In genomic region chr22:37306494-37306829, GRCh38 we compare ENCODE assay signal across 10 cellular contexts. TPM values are rescaled to one million over a fixed set of nuclear protein-coding genes. Genes with fewer than 3 reads are reported as not detected.
DNase-seq lines count a peak whose midpoint lies in the region; ATAC-seq, FAIRE-seq and TF ChIP-seq lines count a peak whose summit lies in the region.
"Had no signal": no experiment of that assay in that cellular context is flagged by ENCODE, and none has a peak within 500 bp of the region (broad histone marks: within the 10 kb centered on the region; RNA-seq: fewer than 3 reads in every experiment).

No MANE protein-coding gene starts in this region.

- no peak for TF ChIP-seq CTCF in heart right ventricle (IDR thresholded peaks at IDR 0.05)
- TF ChIP-seq CTCF in HepG2 (CRISPR knock-in tag; IDR thresholded peaks at IDR 0.05) = no peak
- no peak for TF ChIP-seq CTCF in tibial artery (IDR thresholded peaks at IDR 0.05)

- no peak overlapping the region for H3K9ac ChIP-seq in HepG2 (ENCODE audit: insufficient read depth, low read depth, low read length)

- no peak for DNase-seq in heart right ventricle
- DNase-seq in Right ventricle myocardium superior = no peak
- DNase-seq in activated T-helper 2 cell treated with anti-CD3 and anti-CD28 coated beads, Interferon-gamma antibody, Interleukin-2, Interleukin-4, amounts not matched to agents 10 μg/mL and 5 μg/mL and 100 μg/mL, durations not matched to agents 14 hours and 24 hours and 36 hours (ENCODE audit: low spot score) = no peak
- DNase-seq in HepG2 (ENCODE audit: low spot score) = no peak
- no peak for DNase-seq in tibial artery
- no peak for DNase-seq in GM19238 (ENCODE audit: insufficient read length, low spot score)
- DNase-seq in occipital lobe (lab: John Stamatoyannopoulos, UW) = no peak

- no peak for FAIRE-seq in HepG2 (lab: Jason Lieb, UNC)

- CTCF ChIA-PET in HepG2 (lab: Yijun Ruan, JAX; ENCODE audit: low intra/inter-chr PET ratio, low total read pairs) = no interaction called here

- peaks cover 77% of the 10 kb centered on the region for H3K36me3 Mint-ChIP-seq in activated T-helper 2 cell treated with anti-CD3 and anti-CD28 coated beads, Interferon-gamma antibody, Interleukin-2, Interleukin-4, amounts not matched to agents 10 μg/mL and 5 μg/mL and 100 μg/mL, durations not matched to agents 14 hours and 24 hours and 36 hours (ENCODE audit: low read depth)
- H3K36me3 Mint-ChIP-seq: WTC11 had no signal

- no peak for TF ChIP-seq POLR2A in HepG2 (IDR thresholded peaks at IDR 0.05; ENCODE audit: insufficient read depth in 1 of 2, low read depth in 2 of 2, low read length in 2 of 2)

- ATAC-seq in heart right ventricle (no peak), Right ventricle myocardium superior (ENCODE audit: poor library complexity) (no peak), HepG2 (no peak), HG02885 (IDR thresholded peaks at IDR 0.05; ENCODE audit: poor library complexity, unreplicated experiment) (no peak)
- ATAC-seq: WTC11 had no signal

- no peaks in the 10 kb centered on the region for H3K9me3 Mint-ChIP-seq in activated T-helper 2 cell treated with anti-CD3 and anti-CD28 coated beads, Interferon-gamma antibody, Interleukin-2, Interleukin-4, amounts not matched to agents 10 μg/mL and 5 μg/mL and 100 μg/mL, durations not matched to agents 14 hours and 24 hours and 36 hours
- H3K9me3 Mint-ChIP-seq: neural crest cell, WTC11 had no signal

- H3K4me2 ChIP-seq in HepG2 (ENCODE audit: low read depth, low read length) = no peak overlapping the region

- H3K9me3 ChIP-seq in heart right ventricle (no peaks in the 10 kb centered on the region), HepG2 (ENCODE audit: low read length) (no peaks in the 10 kb centered on the region), tibial artery (no peaks in the 10 kb centered on the region)

- H3K4me3 ChIP-seq in heart right ventricle = peak overlapping the region in 1 of 10 donors; percentile 20
- no peak overlapping the region for H3K4me3 ChIP-seq in HepG2 (replicated peaks in 1 of 3; ENCODE audit: insufficient read depth in 1 of 3, low read depth in 2 of 3, low read length in 3 of 3)
- no peak overlapping the region for H3K4me3 ChIP-seq in tibial artery

- no peaks in the 10 kb centered on the region for H4K20me1 ChIP-seq in HepG2 (ENCODE audit: insufficient read depth, low read length)

- no peak overlapping the region for H2AFZ ChIP-seq in HepG2 (ENCODE audit: low read length)

- H3K27me3 Mint-ChIP-seq in activated T-helper 2 cell treated with anti-CD3 and anti-CD28 coated beads, Interferon-gamma antibody, Interleukin-2, Interleukin-4, amounts not matched to agents 10 μg/mL and 5 μg/mL and 100 μg/mL, durations not matched to agents 14 hours and 24 hours and 36 hours (ENCODE audit: low read depth) = no peaks in the 10 kb centered on the region

- H3K36me3 ChIP-seq in heart right ventricle = peaks cover 0 to 78% (median 0%) of the 10 kb centered on the region in 9 donors
- H3K36me3 ChIP-seq in HepG2 (replicated peaks in 1 of 2; ENCODE audit: control insufficient read depth in 1 of 2, insufficient read depth in 2 of 2, low read length in 2 of 2) = no peaks in the 10 kb centered on the region
- no peaks in the 10 kb centered on the region for H3K36me3 ChIP-seq in tibial artery

- intact Hi-C loops in heart right ventricle (cut with DNase I) (no loop called here), Right ventricle myocardium superior (cut with DNase I) (no loop called here), HepG2 (cut with micrococcal nuclease; ENCODE audit: unreplicated experiment) (no loop called here), tibial artery (cut with DNase I; ENCODE audit: low total_unique reads) (no loop called here)
- intact Hi-C loops in activated T-helper 2 cell treated with anti-CD3 and anti-CD28 coated beads, Interferon-gamma antibody, Interleukin-2, Interleukin-4, amounts not matched to agents 10 μg/mL and 5 μg/mL and 100 μg/mL, durations not matched to agents 14 hours and 24 hours and 36 hours (cut with micrococcal nuclease) = no loop called here

- no peak for TF ChIP-seq EP300 in HepG2 (IDR thresholded peaks at IDR 0.05; ENCODE audit: low read depth in 2 of 2, low read length in 2 of 2)
- TF ChIP-seq EP300 in HepG2 (CRISPR knock-in tag; IDR thresholded peaks at IDR 0.05; ENCODE audit: borderline replicate concordance) = no peak

- no peaks in the 10 kb centered on the region for H3K79me2 ChIP-seq in HepG2 (ENCODE audit: insufficient read depth, low read length)

- in situ Hi-C loops in HepG2 (cut with HindIII; ENCODE audit: extremely low pct_ligation_motif_present, low pct_unique_long_range_greater_than_20kb) = no loop called here

- peaks cover 82% of the 10 kb centered on the region for H3K4me1 Mint-ChIP-seq in activated T-helper 2 cell treated with anti-CD3 and anti-CD28 coated beads, Interferon-gamma antibody, Interleukin-2, Interleukin-4, amounts not matched to agents 10 μg/mL and 5 μg/mL and 100 μg/mL, durations not matched to agents 14 hours and 24 hours and 36 hours (ENCODE audit: low read depth)

- peaks cover 5 to 98% (median 21%) of the 10 kb centered on the region in 9 donors for H3K4me1 ChIP-seq in heart right ventricle
- peaks cover 28% of the 10 kb centered on the region; the same call in 1 of the 2 replicates for H3K4me1 ChIP-seq in HepG2 (ENCODE audit: insufficient read depth, low read length)
- H3K4me1 ChIP-seq in tibial artery = peaks cover 0 to 20% (median 14%) of the 10 kb centered on the region in 4 donors

- H3K27ac Mint-ChIP-seq in activated T-helper 2 cell treated with anti-CD3 and anti-CD28 coated beads, Interferon-gamma antibody, Interleukin-2, Interleukin-4, amounts not matched to agents 10 μg/mL and 5 μg/mL and 100 μg/mL, durations not matched to agents 14 hours and 24 hours and 36 hours = peak overlapping the region; percentile 99
- H3K27ac Mint-ChIP-seq: WTC11 had no signal

- WGBS in heart right ventricle, 2 donors = 77 to 79% methylated on average over 6 of the region's 6 CpGs
- 20% methylated on average over 4 of the region's 6 CpGs for WGBS in HepG2 (ENCODE audit: low lambda C conversion rate)

- no peaks in the 10 kb centered on the region for H3K27me3 ChIP-seq in heart right ventricle
- peaks cover 4 to 31% of the 10 kb centered on the region in 2 experiments; a peak in 3 of 5 replicates for H3K27me3 ChIP-seq in HepG2 (ENCODE audit: control insufficient read depth in 1 of 2, insufficient read depth in 2 of 2, low read length in 2 of 2)
- H3K27me3 ChIP-seq in tibial artery = peaks cover 0 to 29% of the 10 kb centered on the region in 2 donors

- no peak for TF ChIP-seq RAD21 in HepG2 (CRISPR knock-in tag; IDR thresholded peaks at IDR 0.05)

- POLR2A ChIA-PET in HepG2 (lab: Yijun Ruan, JAX) = no interaction called here

- BruUV-seq in HepG2 (replicated peaks; lab: Mats Ljungman, UMichigan) = no TSS peak

- H3K27ac ChIP-seq in heart right ventricle (peak overlapping the region; percentile 47 to 90 (median 76)), HepG2 (ENCODE audit: extremely low read length, insufficient read depth, low read length) (no peak overlapping the region), tibial artery (peak overlapping the region; percentile 22 to 38)

- H3K4me3 Mint-ChIP-seq in activated T-helper 2 cell treated with anti-CD3 and anti-CD28 coated beads, Interferon-gamma antibody, Interleukin-2, Interleukin-4, amounts not matched to agents 10 μg/mL and 5 μg/mL and 100 μg/mL, durations not matched to agents 14 hours and 24 hours and 36 hours (ENCODE audit: low read depth) = peak overlapping the region; percentile 78
- H3K4me3 Mint-ChIP-seq: neural crest cell, WTC11 had no signal

TF ChIP-seq in HepG2, 621 proteins besides CTCF, POLR2A, EP300 and RAD21:
- peak; percentile 98 for TF ChIP-seq ZNF329 (CRISPR knock-in tag; IDR thresholded peaks at IDR 0.05; ENCODE audit: low read depth)
- TF ChIP-seq RBFOX2 (IDR thresholded peaks at IDR 0.05; ENCODE audit: low read depth, low read length) = no peak
- TF ChIP-seq ZNF572 (CRISPR knock-in tag; IDR thresholded peaks at IDR 0.05) = no peak
TF ChIP-seq in HepG2: peak in this region for 1.

RNA-seq across cellular contexts. Expression of gene CYTH4, which starts 24.2 kb away (rescaled TPM):
- total RNA-seq in heart right ventricle (10 to 100 TPM in 1 of 10 donors, 1 to 10 TPM in 9; 1.8 to 29.3 (median 4.8) TPM), Right ventricle myocardium superior (7.0 TPM), HepG2 (2016; rRNA removed; fragmentation: Illumina TruSeq; extraction: Trizol) (not detected in 2 replicates), occipital lobe (2.3 TPM)
- polyA plus RNA-seq in heart right ventricle (1 to 10 TPM; 2.1 to 4.0 TPM), HepG2 (2011; rRNA removed) (not detected in 2 replicates)
- 45.9 and 49.8 TPM in 2 replicates for total RNA-seq in activated T-helper 2 cell treated with anti-CD3 and anti-CD28 coated beads, Interferon-gamma antibody, Interleukin-2, Interleukin-4, amounts not matched to agents 10 μg/mL and 5 μg/mL and 100 μg/mL, durations not matched to agents 14 hours and 24 hours and 36 hours
- total RNA-seq in HepG2 (2016; cell fraction: cytosol; rRNA removed; fragmentation: Illumina TruSeq; extraction: Trizol; ENCODE audit: low read depth) = not detected in 2 replicates
- total RNA-seq in HepG2 (2016; cell fraction: insoluble cytoplasmic fraction; rRNA removed; fragmentation: Illumina TruSeq; extraction: Trizol) = not detected in 2 replicates
- not detected in 2 replicates for total RNA-seq in HepG2 (2016; cell fraction: membrane; rRNA removed; fragmentation: Illumina TruSeq; extraction: Trizol)
- total RNA-seq in HepG2 (2016; cell fraction: nucleus; rRNA removed; fragmentation: Illumina TruSeq; extraction: Trizol) = not detected in 2 replicates
- 0.01 and 0.03 TPM in 2 replicates for polyA plus RNA-seq in HepG2 (2011; cell fraction: cytosol; rRNA removed)
- polyA plus RNA-seq in HepG2 (2011; cell fraction: nucleus; rRNA removed) = 0.05 and 0.11 TPM in 2 replicates
- not detected in 2 replicates for polyA plus RNA-seq in HepG2 (2012)
- not detected in 2 replicates for polyA plus RNA-seq in HepG2 (2016; cell fraction: cytosol; fragmentation: Illumina TruSeq; extraction: Trizol; ENCODE audit: low read depth)
- not detected in 2 replicates for polyA plus RNA-seq in HepG2 (2016; cell fraction: insoluble cytoplasmic fraction; fragmentation: Illumina TruSeq; extraction: Trizol; ENCODE audit: low read depth)
- polyA plus RNA-seq in HepG2 (2016; cell fraction: membrane; fragmentation: Illumina TruSeq; extraction: Trizol; ENCODE audit: low read depth) = not detected in 2 replicates
- polyA plus RNA-seq in HepG2 (2016; cell fraction: nucleus; fragmentation: Illumina TruSeq; extraction: Trizol; ENCODE audit: insufficient read depth, low read depth) = not detected in 2 replicates
- not detected in 2 replicates for polyA minus RNA-seq in HepG2 (2011; rRNA and poly(A)+ RNA removed; ENCODE audit: low replicate concordance)
- not detected in 2 replicates for polyA minus RNA-seq in HepG2 (2011; cell fraction: cytosol; rRNA and poly(A)+ RNA removed)
- polyA minus RNA-seq in HepG2 (2011; cell fraction: nucleus; rRNA and poly(A)+ RNA removed) = not detected in 2 replicates
- total RNA-seq: neural crest cell had no signal
